12 cellular contexts compared by ENCODE assay signal in genomic region chr16:5903153-5903552, GRCh38.
"Had no signal": no experiment of that assay in that cellular context is flagged by ENCODE, and none has a peak within 500 bp of the region (broad histone marks: within the 10 kb centered on the region; RNA-seq: fewer than 3 reads in every experiment).

No MANE protein-coding gene starts in this region.

- DNase-seq: activated CD4-positive, alpha-beta T cell treated with anti-CD3 and anti-CD28 coated beads for 1 hour; activated CD4-positive, alpha-beta T cell treated with anti-CD3 and anti-CD28 coated beads, Interleukin-2, amount 50 U/mL, for 48 hours; activated naive CD4-positive, alpha-beta T cell treated with anti-CD3 and anti-CD28 coated beads, Interleukin-2, amount 10 ng/mL, durations not matched to agents 7 days and 5 days; activated T-cell treated with anti-CD3 and anti-CD28 coated beads, Interleukin-2, amount 50 U/mL, for 1 hour; esophagus squamous epithelium; lower lobe of right lung; stimulated activated CD4-positive, alpha-beta T cell treated with anti-CD3 and anti-CD28 coated beads, Interleukin-4, amount 100 ng/mL, for 24 hours; stimulated activated naive CD4-positive, alpha-beta T cell treated with Interleukin-2 at 50 U/mL for 16 hours; T-helper 9 cell had no signal

- H3K27ac ChIP-seq: cardiac muscle cell, esophagus squamous epithelium, lower lobe of right lung, right atrium auricular region, tibial nerve had no signal
